1 cellular context compared by ENCODE assay signal in the genomic region with DNA sequence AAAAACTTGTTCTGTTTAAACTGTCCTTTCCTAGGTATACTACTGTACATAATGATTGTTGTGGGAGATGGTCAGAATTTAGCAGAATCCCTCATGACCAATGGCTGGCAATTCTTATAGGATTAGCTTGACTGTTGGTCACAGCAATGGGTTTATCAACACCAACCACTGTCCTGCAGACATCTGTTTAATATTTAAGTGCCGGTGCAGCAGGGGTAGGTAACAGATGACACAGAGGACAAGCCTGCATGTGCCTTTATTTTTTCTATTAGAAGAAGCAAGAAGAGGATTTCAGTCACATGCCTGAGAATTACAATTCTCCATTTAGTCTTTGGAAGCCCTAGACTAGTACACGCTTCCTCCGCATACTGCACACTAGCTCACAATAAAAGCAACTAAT.
TF ChIP-seq lines count a peak whose summit lies in the region.

No MANE protein-coding gene starts in this region.

TF ChIP-seq in SK-N-SH treated with all-trans-retinoic acid at 6 μM for 48 hours, 23 proteins besides CTCF, POLR2A, EP300 and RAD21 (continued from another document):
- TF ChIP-seq, protein P1, sequence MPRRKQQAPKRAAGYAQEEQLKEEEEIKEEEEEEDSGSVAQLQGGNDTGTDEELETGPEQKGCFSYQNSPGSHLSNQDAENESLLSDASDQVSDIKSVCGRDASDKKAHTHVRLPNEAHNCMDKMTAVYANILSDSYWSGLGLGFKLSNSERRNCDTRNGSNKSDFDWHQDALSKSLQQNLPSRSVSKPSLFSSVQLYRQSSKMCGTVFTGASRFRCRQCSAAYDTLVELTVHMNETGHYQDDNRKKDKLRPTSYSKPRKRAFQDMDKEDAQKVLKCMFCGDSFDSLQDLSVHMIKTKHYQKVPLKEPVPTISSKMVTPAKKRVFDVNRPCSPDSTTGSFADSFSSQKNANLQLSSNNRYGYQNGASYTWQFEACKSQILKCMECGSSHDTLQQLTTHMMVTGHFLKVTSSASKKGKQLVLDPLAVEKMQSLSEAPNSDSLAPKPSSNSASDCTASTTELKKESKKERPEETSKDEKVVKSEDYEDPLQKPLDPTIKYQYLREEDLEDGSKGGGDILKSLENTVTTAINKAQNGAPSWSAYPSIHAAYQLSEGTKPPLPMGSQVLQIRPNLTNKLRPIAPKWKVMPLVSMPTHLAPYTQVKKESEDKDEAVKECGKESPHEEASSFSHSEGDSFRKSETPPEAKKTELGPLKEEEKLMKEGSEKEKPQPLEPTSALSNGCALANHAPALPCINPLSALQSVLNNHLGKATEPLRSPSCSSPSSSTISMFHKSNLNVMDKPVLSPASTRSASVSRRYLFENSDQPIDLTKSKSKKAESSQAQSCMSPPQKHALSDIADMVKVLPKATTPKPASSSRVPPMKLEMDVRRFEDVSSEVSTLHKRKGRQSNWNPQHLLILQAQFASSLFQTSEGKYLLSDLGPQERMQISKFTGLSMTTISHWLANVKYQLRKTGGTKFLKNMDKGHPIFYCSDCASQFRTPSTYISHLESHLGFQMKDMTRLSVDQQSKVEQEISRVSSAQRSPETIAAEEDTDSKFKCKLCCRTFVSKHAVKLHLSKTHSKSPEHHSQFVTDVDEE (CRISPR knock-in tag; IDR thresholded peaks at IDR 0.05): no peak
- no peak for TF ChIP-seq BACH2 (CRISPR knock-in tag; IDR thresholded peaks at IDR 0.05; ENCODE audit: borderline replicate concordance)
- TF ChIP-seq ISL1 (CRISPR knock-in tag; IDR thresholded peaks at IDR 0.05): no peak
- TF ChIP-seq ZC3H10 (CRISPR knock-in tag; IDR thresholded peaks at IDR 0.05): no peak
- TF ChIP-seq, protein P2, sequence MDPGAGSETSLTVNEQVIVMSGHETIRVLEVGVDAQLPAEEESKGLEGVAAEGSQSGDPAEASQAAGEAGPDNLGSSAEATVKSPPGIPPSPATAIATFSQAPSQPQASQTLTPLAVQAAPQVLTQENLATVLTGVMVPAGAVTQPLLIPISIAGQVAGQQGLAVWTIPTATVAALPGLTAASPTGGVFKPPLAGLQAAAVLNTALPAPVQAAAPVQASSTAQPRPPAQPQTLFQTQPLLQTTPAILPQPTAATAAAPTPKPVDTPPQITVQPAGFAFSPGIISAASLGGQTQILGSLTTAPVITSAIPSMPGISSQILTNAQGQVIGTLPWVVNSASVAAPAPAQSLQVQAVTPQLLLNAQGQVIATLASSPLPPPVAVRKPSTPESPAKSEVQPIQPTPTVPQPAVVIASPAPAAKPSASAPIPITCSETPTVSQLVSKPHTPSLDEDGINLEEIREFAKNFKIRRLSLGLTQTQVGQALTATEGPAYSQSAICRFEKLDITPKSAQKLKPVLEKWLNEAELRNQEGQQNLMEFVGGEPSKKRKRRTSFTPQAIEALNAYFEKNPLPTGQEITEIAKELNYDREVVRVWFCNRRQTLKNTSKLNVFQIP (CRISPR knock-in tag; IDR thresholded peaks at IDR 0.05; ENCODE audit: borderline replicate concordance, low read depth): no peak
- TF ChIP-seq SNAI2 (CRISPR knock-in tag; IDR thresholded peaks at IDR 0.05): no peak
